ENCODE assay signal across 8 cellular contexts in genomic region chr2:130376433-130377293, GRCh38. TPM values are rescaled to one million over a fixed set of nuclear protein-coding genes. Genes with fewer than 3 reads are reported as not detected.
DNase-seq lines count a peak whose midpoint lies in the region; ATAC-seq and TF ChIP-seq lines count a peak whose summit lies in the region.

No MANE protein-coding gene starts in this region.

- peaks cover 32% of the 10 kb centered on the region for H3K79me2 ChIP-seq in smooth muscle cell (ENCODE audit: low read depth)

- POLR2A ChIA-PET in GM10248 (lab: Yijun Ruan, JAX) = interaction anchor here (0.6 to 0.9 kb wide), 4 partner anchors 11 to 1100 kb away, joined by 3 to 9 read pairs (median 4); no protein-coding TSS in a partner anchor

- no peak overlapping the region for H2AFZ ChIP-seq in smooth muscle cell (ENCODE audit: low read depth)

- no peak overlapping the region for H3K4me3 ChIP-seq in choroid plexus epithelial cell (ENCODE audit: low read depth, low read length)
- H3K4me3 ChIP-seq in smooth muscle cell = no peak overlapping the region

- 91% methylated on average over 11 of the region's 11 CpGs for WGBS in smooth muscle cell (ENCODE audit: low lambda C conversion rate)

- CTCF ChIA-PET in GM10248 (lab: Yijun Ruan, JAX) = interaction anchor here (1.0 to 7.1 kb wide), 7 partner anchors 9 to 34 kb away, joined by 5 to 51 read pairs (median 6); partner anchors contain the start of genes IMP4 and PTPN18

- no peaks in the 10 kb centered on the region for H3K36me3 ChIP-seq in smooth muscle cell (ENCODE audit: low read depth)

- H3F3A ChIP-seq in smooth muscle cell (ENCODE audit: low read depth) = no peaks in the 10 kb centered on the region

- TF ChIP-seq CTCF in GM10248 (IDR thresholded peaks at IDR 0.05; ENCODE audit: control extremely low read depth, extremely low read depth, low read depth, missing control alignments) (peak; percentile 49), choroid plexus epithelial cell (conservative IDR thresholded peaks at IDR 0.05; ENCODE audit: low read depth, low read length) (peak; percentile 41), smooth muscle cell (IDR thresholded peaks at IDR 0.05; ENCODE audit: borderline replicate concordance, insufficient read depth, poor library complexity, severe bottlenecking) (no peak)

- DNase-seq in GM10248 (ENCODE audit: extremely low spot score) (no peak), choroid plexus epithelial cell (ENCODE audit: low read depth) (no peak), NCI-H2171 treated with DMSO at 0.1 percent for 48 hours (lab: John Stamatoyannopoulos, UW) (no peak), smooth muscle cell (lab: John Stamatoyannopoulos, UW; ENCODE audit: unreplicated experiment) (no peak), NCI-H146 (lab: John Stamatoyannopoulos, UW) (no peak), H4 (ENCODE audit: low spot score) (no peak)

- peaks cover 60% of the 10 kb centered on the region for H4K20me1 ChIP-seq in smooth muscle cell (ENCODE audit: low read depth)

- H3K9ac ChIP-seq in smooth muscle cell (ENCODE audit: low read depth) = no peak overlapping the region

- ATAC-seq in GM19468 (IDR thresholded peaks at IDR 0.05; ENCODE audit: extremely low read depth, unreplicated experiment) = peak; percentile 48
- ATAC-seq in HG03378 (IDR thresholded peaks at IDR 0.05; ENCODE audit: unreplicated experiment) = peak; percentile 65

- peaks cover 6% of the 10 kb centered on the region for H3K4me1 ChIP-seq in smooth muscle cell (ENCODE audit: low read depth)

- H3K4me2 ChIP-seq in smooth muscle cell = no peak overlapping the region

- H3K9me3 ChIP-seq in smooth muscle cell (replicated peaks; ENCODE audit: low read depth) = no peaks in the 10 kb centered on the region

- no peaks in the 10 kb centered on the region for H3K27me3 ChIP-seq in smooth muscle cell (ENCODE audit: low read depth)

- no peak overlapping the region for H3K27ac ChIP-seq in smooth muscle cell (ENCODE audit: low read depth)

RNA-seq across cellular contexts. Expression of gene PTPN18, which starts 20.8 kb away (rescaled TPM):
- 4.4 and 13.9 TPM in 2 replicates for total RNA-seq in smooth muscle cell
- 10.1 and 10.2 TPM in 2 replicates for polyA plus RNA-seq in smooth muscle cell
- total RNA-seq in H4 (2014; rRNA removed; shearing (Covaris generic)) = 14.1 and 15.7 TPM in 2 replicates

RNA-seq across cellular contexts. Expression of gene IMP4, which starts 34.0 kb away (rescaled TPM):
- total RNA-seq in smooth muscle cell = 36.4 and 59.3 TPM in 2 replicates
- polyA plus RNA-seq in smooth muscle cell = 74.9 and 75.0 TPM in 2 replicates
- total RNA-seq in H4 (2014; rRNA removed; shearing (Covaris generic)) = 110 and 112 TPM in 2 replicates
